In genomic region chr10:44294726-44295412, GRCh38 we compare ENCODE assay signal across 17 cellular contexts.
DNase-seq lines count a peak whose midpoint lies in the region; ATAC-seq and TF ChIP-seq lines count a peak whose summit lies in the region.
"Had no signal": no experiment of that assay in that cellular context is flagged by ENCODE, and none has a peak within 500 bp of the region (broad histone marks: within the 10 kb centered on the region; RNA-seq: fewer than 3 reads in every experiment).

No MANE protein-coding gene starts in this region.

- H3K9me3 ChIP-seq in colonic mucosa (no peaks in the 10 kb centered on the region), muscle layer of colon (ENCODE audit: low read length) (no peaks in the 10 kb centered on the region)
- H3K9me3 ChIP-seq: SK-N-SH had no signal

- H3K4me3 Mint-ChIP-seq in stimulated activated memory B cell treated with anti-CD40 and anti-IgM and Interleukin-4, amounts not matched to agents 10 μg/mL and 1 μg/mL and 100 μg/mL, for 72 hours = no peak overlapping the region
- H3K4me3 Mint-ChIP-seq: activated CD4-positive, alpha-beta T cell treated with anti-CD3 and anti-CD28 coated beads, Interleukin-2, amount 10 ng/mL, durations not matched to agents 7 days and 5 days; activated naive CD4-positive, alpha-beta T cell treated with anti-CD3 and anti-CD28 coated beads for 36 hours; dendritic cell treated with granulocyte-macrophage colony-stimulating factor and Interleukin-4, amounts not matched to agents 40 ng/mL and 50 ng/mL, for 4 days; neural progenitor cell had no signal

- H3K36me3 ChIP-seq in colonic mucosa (no peaks in the 10 kb centered on the region), muscle layer of colon (ENCODE audit: insufficient read depth, low read length) (no peaks in the 10 kb centered on the region)
- H3K36me3 ChIP-seq: neural progenitor cell had no signal

- no peaks in the 10 kb centered on the region for H3K4me1 ChIP-seq in colonic mucosa
- H3K4me1 ChIP-seq in muscle layer of colon (ENCODE audit: insufficient read depth, low read length) = peaks cover 11% of the 10 kb centered on the region

- TF ChIP-seq CTCF in colonic mucosa (IDR thresholded peaks at IDR 0.05) = no peak

- H3K27me3 Mint-ChIP-seq in stimulated activated memory B cell treated with anti-CD40 and anti-IgM and Interleukin-4, amounts not matched to agents 10 μg/mL and 1 μg/mL and 100 μg/mL, for 72 hours = peaks cover 16% of the 10 kb centered on the region

- no peaks in the 10 kb centered on the region for H3K9me3 Mint-ChIP-seq in stimulated activated memory B cell treated with anti-CD40 and anti-IgM and Interleukin-4, amounts not matched to agents 10 μg/mL and 1 μg/mL and 100 μg/mL, for 72 hours
- H3K9me3 Mint-ChIP-seq: activated CD4-positive, alpha-beta T cell treated with anti-CD3 and anti-CD28 coated beads, Interleukin-2, amount 10 ng/mL, durations not matched to agents 7 days and 5 days; activated naive CD4-positive, alpha-beta T cell treated with anti-CD3 and anti-CD28 coated beads for 36 hours; dendritic cell treated with granulocyte-macrophage colony-stimulating factor and Interleukin-4, amounts not matched to agents 40 ng/mL and 50 ng/mL, for 4 days; neural progenitor cell had no signal

- intact Hi-C loops in colonic mucosa (cut with DNase I) = no loop called here

- no peaks in the 10 kb centered on the region for H3K27me3 ChIP-seq in colonic mucosa
- peaks cover 0 to 5% of the 10 kb centered on the region in 2 donors for H3K27me3 ChIP-seq in muscle layer of colon (ENCODE audit: control insufficient read depth in 1 of 2, insufficient read depth in 2 of 2, low read length in 2 of 2)

- H3K4me3 ChIP-seq in colonic mucosa (no peak overlapping the region), muscle layer of colon (ENCODE audit: low read depth in 1 of 2, low read length in 2 of 2) (no peak overlapping the region)
- H3K4me3 ChIP-seq: neural progenitor cell had no signal

- H3K9ac ChIP-seq in colonic mucosa (ENCODE audit: low read depth in 2 of 2, low read length in 2 of 2) (no peak overlapping the region), muscle layer of colon (ENCODE audit: low read length) (no peak overlapping the region)
- H3K9ac ChIP-seq: neural progenitor cell, SK-N-SH had no signal

- H3K36me3 Mint-ChIP-seq in stimulated activated memory B cell treated with anti-CD40 and anti-IgM and Interleukin-4, amounts not matched to agents 10 μg/mL and 1 μg/mL and 100 μg/mL, for 72 hours = no peaks in the 10 kb centered on the region
- H3K36me3 Mint-ChIP-seq: neural progenitor cell had no signal

- no peaks in the 10 kb centered on the region for H3K4me1 Mint-ChIP-seq in stimulated activated memory B cell treated with anti-CD40 and anti-IgM and Interleukin-4, amounts not matched to agents 10 μg/mL and 1 μg/mL and 100 μg/mL, for 72 hours
- H3K4me1 Mint-ChIP-seq: activated CD4-positive, alpha-beta T cell treated with anti-CD3 and anti-CD28 coated beads, Interleukin-2, amount 10 ng/mL, durations not matched to agents 7 days and 5 days had no signal

- H3K27ac Mint-ChIP-seq in stimulated activated memory B cell treated with anti-CD40 and anti-IgM and Interleukin-4, amounts not matched to agents 10 μg/mL and 1 μg/mL and 100 μg/mL, for 72 hours = no peak overlapping the region
- H3K27ac Mint-ChIP-seq: activated CD4-positive, alpha-beta T cell treated with anti-CD3 and anti-CD28 coated beads, Interleukin-2, amount 10 ng/mL, durations not matched to agents 7 days and 5 days; activated naive CD4-positive, alpha-beta T cell treated with anti-CD3 and anti-CD28 coated beads for 36 hours; dendritic cell treated with granulocyte-macrophage colony-stimulating factor and Interleukin-4, amounts not matched to agents 40 ng/mL and 50 ng/mL, for 4 days; neural progenitor cell had no signal

- DNase-seq in M059J (ENCODE audit: low read depth) = peak; percentile 88
- no peak for DNase-seq in colonic mucosa
- peak in 1 of 49 donors; percentile 24 for DNase-seq in substantia nigra (lab: John Stamatoyannopoulos, UW)
- no peak for DNase-seq in SKM-1 treated with dmso at 0.1 percent for 144 hours (lab: John Stamatoyannopoulos, UW; ENCODE audit: unreplicated experiment)
- no peak for DNase-seq in ureter (ENCODE audit: low spot score)
- DNase-seq: activated CD4-positive, alpha-beta T cell treated with anti-CD3 and anti-CD28 coated beads, Interleukin-2, amount 10 ng/mL, durations not matched to agents 7 days and 5 days; activated naive CD4-positive, alpha-beta T cell treated with anti-CD3 and anti-CD28 coated beads for 36 hours; HCEC 1CT; islet precursor cell; mesendoderm; NCI-H1417 treated with DMSO at 0.1 percent for 48 hours; SK-N-SH had no signal

- H3K27ac ChIP-seq in colonic mucosa (peak overlapping the region; percentile 36), muscle layer of colon (ENCODE audit: low read depth, low read length) (peak overlapping the region; percentile 5), substantia nigra (ENCODE audit: low read depth, low read length, poor library complexity, severe bottlenecking) (peak overlapping the region; percentile 67)
- H3K27ac ChIP-seq: neural progenitor cell had no signal

- no peak for ATAC-seq in HG02970 (IDR thresholded peaks at IDR 0.05; ENCODE audit: low FRiP score, unreplicated experiment)
- no peak for ATAC-seq in stimulated activated memory B cell treated with anti-CD40 and anti-IgM and Interleukin-4, amounts not matched to agents 10 μg/mL and 1 μg/mL and 100 μg/mL, for 72 hours

Comparison
In these comparisons a context has a peak if more than half of its experiments do, and no peak if none do; other contexts are left out.
1. H3K27ac ChIP-seq: peak in every context shown above with its lines; median percentile 67 in substantia nigra; 36 in colonic mucosa; 5 in muscle layer of colon.